Comparison of ENCODE assay signal across 1 cellular context in the genomic region with DNA sequence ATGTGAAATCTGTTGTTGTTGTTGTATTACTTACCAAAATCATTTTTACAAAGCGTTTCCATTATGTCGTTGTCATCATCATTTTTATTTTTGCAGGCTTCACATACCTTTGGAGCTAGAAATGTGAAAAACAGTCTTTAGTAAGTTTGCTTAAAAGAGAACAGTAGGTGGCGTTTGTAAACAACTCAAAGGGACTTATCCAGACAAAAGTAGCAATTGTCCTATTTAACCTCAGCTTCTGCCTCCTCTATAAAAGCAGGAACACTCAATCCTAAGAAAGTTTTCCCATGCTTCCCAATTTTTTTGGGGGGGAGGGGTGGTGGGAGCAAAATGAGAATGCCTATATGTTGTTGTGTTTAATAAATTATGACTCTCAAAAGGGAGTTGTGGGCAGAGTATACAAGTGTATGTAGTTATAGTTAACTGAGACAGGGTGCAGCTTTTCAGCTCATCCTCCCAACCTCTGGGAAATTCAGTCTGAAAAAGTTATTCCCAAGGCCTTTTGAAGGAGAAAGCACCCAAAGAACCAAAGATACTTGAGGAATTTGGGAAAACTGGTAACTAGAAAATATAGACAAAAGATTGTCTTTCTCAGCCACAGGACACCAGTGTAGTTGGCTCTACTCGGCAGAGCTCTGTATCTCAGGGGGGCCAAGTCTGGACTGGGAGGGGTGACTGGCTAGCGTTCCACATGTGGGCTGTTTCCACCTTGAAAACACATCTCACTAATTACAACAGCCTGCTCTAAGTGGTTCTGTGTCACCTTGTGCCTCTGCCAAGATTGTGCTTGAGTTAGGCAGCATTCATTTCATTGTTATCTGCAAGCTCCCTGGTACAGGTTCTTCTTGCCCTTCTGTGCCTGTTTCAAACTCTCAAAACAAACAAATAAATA.
A peak's percentile ranks its signal among the peaks of the same experiment; 100 is the strongest.
TF ChIP-seq lines count a peak whose summit lies in the region.

No MANE protein-coding gene starts in this region.

TF ChIP-seq in H1, 55 proteins besides CTCF, POLR2A, EP300 and RAD21 (continued from another document):
- TF ChIP-seq HDAC2 (IDR thresholded peaks at IDR 0.05; ENCODE audit: borderline replicate concordance in 1 of 2, low read depth in 2 of 2, low read length in 2 of 2), result no peak
- TF ChIP-seq SP2 (IDR thresholded peaks at IDR 0.05; ENCODE audit: low read length), result no peak
- TF ChIP-seq ATF3 (IDR thresholded peaks at IDR 0.05; ENCODE audit: insufficient read depth, low read depth, low read length), result no peak
- no peak for TF ChIP-seq KDM4A (IDR thresholded peaks at IDR 0.05; ENCODE audit: low read depth, low read length, severe bottlenecking)
- no peak for TF ChIP-seq GTF2F1 (IDR thresholded peaks at IDR 0.05; ENCODE audit: borderline replicate concordance, low read depth, low read length)
- TF ChIP-seq POLR2AphosphoS5 (IDR thresholded peaks at IDR 0.05; ENCODE audit: low read depth, low read length), result peak; percentile 49; the same call in 1 of the 2 replicates
- TF ChIP-seq TBP (IDR thresholded peaks at IDR 0.05; ENCODE audit: low read depth, low read length), result no peak
- no peak for TF ChIP-seq SP1 (IDR thresholded peaks at IDR 0.05; ENCODE audit: low read depth, low read length)
- no peak for TF ChIP-seq TCF12 (IDR thresholded peaks at IDR 0.05; ENCODE audit: low read depth, low read length)
- TF ChIP-seq CHD2 (IDR thresholded peaks at IDR 0.05; ENCODE audit: low read length), result no peak
- no peak for TF ChIP-seq FOSL1 (IDR thresholded peaks at IDR 0.05; ENCODE audit: insufficient read depth, low read depth, low read length)
- TF ChIP-seq EGR1 (IDR thresholded peaks at IDR 0.05; ENCODE audit: borderline replicate concordance, low read depth, low read length), result no peak
- TF ChIP-seq TAF7 (optimal IDR thresholded peaks at IDR 0.05; ENCODE audit: borderline replicate concordance, low read depth, low read length), result peak; percentile 20
- no peak for TF ChIP-seq CEBPB (IDR thresholded peaks at IDR 0.05; ENCODE audit: low read depth, low read length)
